Comparison of ENCODE assay signal across 22 cellular contexts in genomic region chr4:5122114-5122513, GRCh38.
"Had no signal": no experiment of that assay in that cellular context is flagged by ENCODE, and none has a peak within 500 bp of the region (broad histone marks: within the 10 kb centered on the region; RNA-seq: fewer than 3 reads in every experiment).

No MANE protein-coding gene starts in this region.

- ATAC-seq: foreskin keratinocyte; gastrocnemius medialis; heart right ventricle; left cardiac atrium; left lung; left ventricle myocardium superior; lower lobe of right lung; naive thymus-derived CD4-positive, alpha-beta T cell had no signal

- H3K4me1 ChIP-seq: esophagus muscularis mucosa, foreskin keratinocyte, gastrocnemius medialis, heart right ventricle, left lung, lower lobe of right lung had no signal

- H3K4me3 ChIP-seq: coronary artery, dorsolateral prefrontal cortex, esophagus muscularis mucosa, gastrocnemius medialis, heart right ventricle, left lung, lower lobe of right lung had no signal

- H3K27ac Mint-ChIP-seq: naive thymus-derived CD4-positive, alpha-beta T cell had no signal

- H3K4me3 Mint-ChIP-seq: naive thymus-derived CD4-positive, alpha-beta T cell had no signal

- H3K4me1 Mint-ChIP-seq: naive thymus-derived CD4-positive, alpha-beta T cell had no signal

- FAIRE-seq: colon, endothelial cell of umbilical vein, islet of Langerhans, keratinocyte had no signal

- H3K27ac ChIP-seq: coronary artery, dorsolateral prefrontal cortex, esophagus muscularis mucosa, foreskin keratinocyte, gastrocnemius medialis, heart right ventricle, left lung, lower lobe of right lung had no signal

- H3K9me3 ChIP-seq: esophagus muscularis mucosa, gastrocnemius medialis, left lung, lower lobe of right lung had no signal

- H3K27me3 ChIP-seq: esophagus muscularis mucosa, foreskin keratinocyte, gastrocnemius medialis, left lung had no signal

- H3K36me3 ChIP-seq: esophagus muscularis mucosa, gastrocnemius medialis, heart right ventricle, left lung, lower lobe of right lung had no signal

- DNase-seq: dermis blood vessel endothelial cell; dorsolateral prefrontal cortex; effector CD4-positive, alpha-beta T cell; effector memory CD4-positive, alpha-beta T cell; foreskin keratinocyte; gastrocnemius medialis; glutamatergic neuron; heart right ventricle; hippocampal formation; left cardiac atrium; left lung; left ventricle myocardium superior; lower lobe of right lung; mesenchymal stem cell; midbrain; naive thymus-derived CD4-positive, alpha-beta T cell had no signal
